Comparison of ENCODE assay signal across 1 cellular context in the genomic region with DNA sequence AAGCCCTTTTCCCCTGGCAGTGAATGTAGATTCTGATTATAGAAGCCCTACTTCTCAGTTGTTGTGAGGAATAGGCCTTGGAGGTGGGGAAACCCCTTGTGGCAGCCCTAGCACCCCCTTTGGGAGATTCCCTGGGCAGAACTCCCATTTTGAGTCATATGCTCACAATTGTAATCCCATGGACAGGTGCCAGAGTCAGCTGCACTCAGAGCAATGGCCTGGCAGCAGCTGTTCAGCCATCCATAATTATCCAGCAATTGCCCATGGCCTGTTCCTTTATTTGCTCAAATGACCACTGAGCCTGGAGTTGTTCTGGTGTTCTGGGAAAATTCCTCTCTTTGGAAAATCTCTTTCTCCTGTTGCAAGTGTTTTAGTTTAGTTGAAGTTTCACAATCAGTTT.
TF ChIP-seq lines count a peak whose summit lies in the region.

No MANE protein-coding gene starts in this region.

TF ChIP-seq in SK-N-SH, 30 proteins besides CTCF, POLR2A, EP300 and RAD21 (continued from another document):
- no peak for TF ChIP-seq EZH2phosphoT487 (IDR thresholded peaks at IDR 0.05; ENCODE audit: borderline replicate concordance, low read depth)
- no peak for TF ChIP-seq REST (IDR thresholded peaks at IDR 0.05; ENCODE audit: low read depth, low read length)
